ENCODE assay signal across 1 cellular context in genomic region chr3:169710619-169711018, GRCh38.
TF ChIP-seq lines count a peak whose summit lies in the region.

No MANE protein-coding gene starts in this region.

TF ChIP-seq in IMR-90, 13 proteins besides CTCF, POLR2A, EP300 and RAD21:
- TF ChIP-seq NFE2L2 (IDR thresholded peaks at IDR 0.05; ENCODE audit: low read depth, low read length) (no peak), ELK1 (IDR thresholded peaks at IDR 0.05; ENCODE audit: borderline replicate concordance, low read depth, low read length) (no peak), MAFK (IDR thresholded peaks at IDR 0.05; ENCODE audit: low read depth, low read length) (no peak), USF2 (IDR thresholded peaks at IDR 0.05; ENCODE audit: low read depth, low read length) (no peak), RFX5 (IDR thresholded peaks at IDR 0.05; ENCODE audit: low read depth, low read length) (no peak), FOS (IDR thresholded peaks at IDR 0.05; ENCODE audit: low read depth, low read length) (no peak), BHLHE40 (IDR thresholded peaks at IDR 0.05; ENCODE audit: low read depth, low read length) (no peak), RCOR1 (IDR thresholded peaks at IDR 0.05; ENCODE audit: insufficient replicate concordance, low read length) (no peak), CEBPB (IDR thresholded peaks at IDR 0.05; ENCODE audit: low read depth, low read length) (no peak), MAZ (IDR thresholded peaks at IDR 0.05; ENCODE audit: borderline replicate concordance, low read depth, low read length) (no peak), SMC3 (IDR thresholded peaks at IDR 0.05; ENCODE audit: low read depth, low read length) (no peak), CHD1 (IDR thresholded peaks at IDR 0.05; ENCODE audit: low read depth, low read length) (no peak), MXI1 (IDR thresholded peaks at IDR 0.05; ENCODE audit: borderline replicate concordance, low read depth, low read length) (no peak)
